ENCODE assay signal across 8 cellular contexts in genomic region chr17:59707971-59708425, GRCh38. TPM values are rescaled to one million over a fixed set of nuclear protein-coding genes. Genes with fewer than 3 reads are reported as not detected.
DNase-seq lines count a peak whose midpoint lies in the region; ATAC-seq, FAIRE-seq and TF ChIP-seq lines count a peak whose summit lies in the region.

No MANE protein-coding gene starts in this region.

- no peaks in the 10 kb centered on the region for H3K27me3 ChIP-seq in OCI-LY1 (ENCODE audit: insufficient read depth, low read length)
- no peaks in the 10 kb centered on the region for H3K27me3 ChIP-seq in effector memory CD4-positive, alpha-beta T cell (replicated peaks; ENCODE audit: control insufficient read depth, insufficient read depth, low read length, poor library complexity, severe bottlenecking)

- peak overlapping the region; percentile 92 for H3K4me2 ChIP-seq in OCI-LY1 (ENCODE audit: low read length)

- no peak for ATAC-seq in naive thymus-derived CD8-positive, alpha-beta T cell
- no peak for ATAC-seq in HG03571 (IDR thresholded peaks at IDR 0.05; ENCODE audit: unreplicated experiment)

- peak overlapping the region; percentile 78 for H3K27ac ChIP-seq in OCI-LY1 (ENCODE audit: low read depth, low read length, poor library complexity, severe bottlenecking)
- peak overlapping the region; percentile 89 for H3K27ac ChIP-seq in effector memory CD4-positive, alpha-beta T cell (ENCODE audit: insufficient read depth, low read length, poor library complexity, severe bottlenecking)

- no peaks in the 10 kb centered on the region for H3K27me3 Mint-ChIP-seq in naive thymus-derived CD8-positive, alpha-beta T cell

- H2AFZ ChIP-seq in OCI-LY1 (ENCODE audit: low read length) = peak overlapping the region; percentile 9; the same call in 1 of the 2 replicates

- H4K20me1 ChIP-seq in OCI-LY1 (ENCODE audit: insufficient read depth, low read length) = no peaks in the 10 kb centered on the region

- FAIRE-seq in GM12892 (lab: Jason Lieb, UNC) = no peak

- H3K79me2 ChIP-seq in OCI-LY1 (ENCODE audit: insufficient read depth, low read length) = peaks cover 86% of the 10 kb centered on the region

- peak overlapping the region; percentile 96 for H3K9ac ChIP-seq in OCI-LY1 (ENCODE audit: low read length)

- TF ChIP-seq POLR2A in GM12892 (IDR thresholded peaks at IDR 0.05; ENCODE audit: low read depth, low read length) = no peak

- peak overlapping the region; percentile 93 to 100 (median 98) for H3K4me3 Mint-ChIP-seq in naive thymus-derived CD8-positive, alpha-beta T cell

- peaks cover 2 to 18% (median 6%) of the 10 kb centered on the region in 3 donors for H3K36me3 Mint-ChIP-seq in naive thymus-derived CD8-positive, alpha-beta T cell

- H3K9me3 ChIP-seq in OCI-LY1 (ENCODE audit: low read length) = no peaks in the 10 kb centered on the region
- no peaks in the 10 kb centered on the region for H3K9me3 ChIP-seq in effector memory CD4-positive, alpha-beta T cell (ENCODE audit: control insufficient read depth, low read length)

- peak overlapping the region; percentile 79 for H3K4me3 ChIP-seq in GM12875 (ENCODE audit: low read depth, low read length)
- H3K4me3 ChIP-seq in OCI-LY1 (ENCODE audit: low read depth, low read length, poor library complexity, severe bottlenecking) = peak overlapping the region; percentile 89
- peak overlapping the region; percentile 69 for H3K4me3 ChIP-seq in effector memory CD4-positive, alpha-beta T cell (ENCODE audit: insufficient read depth, low read depth, low read length, poor library complexity, severe bottlenecking)

- H3K27ac Mint-ChIP-seq in naive thymus-derived CD8-positive, alpha-beta T cell = peak overlapping the region; percentile 97 to 100 (median 99)

- no peak for DNase-seq in effector memory CD4-positive, alpha-beta T cell
- DNase-seq in naive thymus-derived CD8-positive, alpha-beta T cell = peak in 1 of 10 donors; percentile 18
- DNase-seq in GM12892 (ENCODE audit: insufficient read length) = no peak
- no peak for DNase-seq in GM19238 (ENCODE audit: insufficient read length, low spot score)
- no peak for DNase-seq in inferior parietal cortex (ENCODE audit: extremely low spot score)

- peaks cover 34% of the 10 kb centered on the region for H3K4me1 ChIP-seq in OCI-LY1 (ENCODE audit: insufficient read depth, low read length, severe bottlenecking)
- H3K4me1 ChIP-seq in effector memory CD4-positive, alpha-beta T cell (ENCODE audit: control insufficient read depth, insufficient read depth, low read length, poor library complexity, severe bottlenecking) = peaks cover 12% of the 10 kb centered on the region

- H3K9me3 Mint-ChIP-seq in naive thymus-derived CD8-positive, alpha-beta T cell = no peaks in the 10 kb centered on the region

- H3K36me3 ChIP-seq in OCI-LY1 (ENCODE audit: insufficient read depth, low read length) = peaks cover 17% of the 10 kb centered on the region
- no peaks in the 10 kb centered on the region for H3K36me3 ChIP-seq in effector memory CD4-positive, alpha-beta T cell (ENCODE audit: control insufficient read depth, insufficient read depth, low read length)

- no peak for TF ChIP-seq CTCF in GM12875 (IDR thresholded peaks at IDR 0.05; ENCODE audit: borderline replicate concordance, insufficient read depth, low read depth, low read length)
- no peak for TF ChIP-seq CTCF in OCI-LY1 (IDR thresholded peaks at IDR 0.05; ENCODE audit: low read length)

- peaks cover 36 to 76% (median 69%) of the 10 kb centered on the region in 4 donors for H3K4me1 Mint-ChIP-seq in naive thymus-derived CD8-positive, alpha-beta T cell

- POLR2A ChIA-PET in naive thymus-derived CD8-positive, alpha-beta T cell (lab: Charles Lee) = interaction anchor here (1.2 to 2.9 kb wide), 3 partner anchors 19 to 601 kb away, joined by 3 to 14 read pairs (median 6); partner anchors contain the start of genes CLTC and TRIM37

- no peaks in the 10 kb centered on the region for H3F3A ChIP-seq in OCI-LY1 (ENCODE audit: insufficient read depth, low read length)

- H3K9me2 ChIP-seq in OCI-LY1 (ENCODE audit: low read depth, low read length) = no peaks in the 10 kb centered on the region

RNA-seq across cellular contexts. Expression of gene VMP1, which starts 0.5 kb away (rescaled TPM):
- 10 to 100 TPM; 63.5 to 65.1 TPM for total RNA-seq in naive thymus-derived CD8-positive, alpha-beta T cell
- polyA plus RNA-seq in naive thymus-derived CD8-positive, alpha-beta T cell = 10 to 100 TPM; 39.8 to 57.1 (median 40.9) TPM
- polyA plus RNA-seq in GM12892 (2012; ENCODE audit: missing spikeins) = 93.2 TPM

RNA-seq across cellular contexts. Expression of gene PTRH2, which starts 0.8 kb away (rescaled TPM):
- 10 to 100 TPM; 16.2 to 17.3 TPM for total RNA-seq in naive thymus-derived CD8-positive, alpha-beta T cell
- 10 to 100 TPM; 14.4 to 19.7 (median 17.8) TPM for polyA plus RNA-seq in naive thymus-derived CD8-positive, alpha-beta T cell
- 43.2 TPM for polyA plus RNA-seq in GM12892 (2012; ENCODE audit: missing spikeins)
